Comparison of ENCODE assay signal across 8 cellular contexts in genomic region chr4:2961411-2962098, GRCh38. TPM values are rescaled to one million over a fixed set of nuclear protein-coding genes. Genes with fewer than 3 reads are reported as not detected.
DNase-seq lines count a peak whose midpoint lies in the region; ATAC-seq and TF ChIP-seq lines count a peak whose summit lies in the region.

No MANE protein-coding gene starts in this region.

- TF ChIP-seq CTCF in SU-DHL-6 (IDR thresholded peaks at IDR 0.05; ENCODE audit: insufficient read depth, low read length, poor library complexity, severe bottlenecking) (no peak), esophagus squamous epithelium (IDR thresholded peaks at IDR 0.05) (no peak), spleen (IDR thresholded peaks at IDR 0.05 in 8 of 11, conservative IDR thresholded peaks at IDR 0.05 in 3 of 11) (no peak)

- peak; percentile 54 for DNase-seq in activated CD4-positive, alpha-beta T cell treated with anti-CD3 and anti-CD28 coated beads for 48 hours
- DNase-seq in activated CD4-positive, alpha-beta T cell treated with anti-CD3 and anti-CD28 coated beads for 1 hour: no peak
- DNase-seq in esophagus squamous epithelium (lab: John Stamatoyannopoulos, UW) (no peak), spleen (peak; percentile 78), NCI-H510A (lab: John Stamatoyannopoulos, UW) (no peak)

- H3K4me1 ChIP-seq in esophagus squamous epithelium (peaks cover 15 to 49% (median 23%) of the 10 kb centered on the region in 3 donors), spleen (peaks cover 14 to 68% (median 46%) of the 10 kb centered on the region in 6 donors)

- peaks cover 62% of the 10 kb centered on the region for H3K79me2 ChIP-seq in SU-DHL-6 (ENCODE audit: insufficient read depth, low read length)

- peak overlapping the region; percentile 90 for H3K9ac ChIP-seq in SU-DHL-6 (ENCODE audit: low read length)

- peak overlapping the region; percentile 81 for H3K4me2 ChIP-seq in SU-DHL-6 (ENCODE audit: low read depth, low read length, poor library complexity, severe bottlenecking)

- ATAC-seq in GM18867 (IDR thresholded peaks at IDR 0.05; ENCODE audit: unreplicated experiment): no peak
- ATAC-seq in GM18505 (IDR thresholded peaks at IDR 0.05; ENCODE audit: unreplicated experiment): no peak

- peak overlapping the region; percentile 72 for H3K27ac ChIP-seq in SU-DHL-6 (ENCODE audit: low read depth, low read length)
- peak overlapping the region in 2 of 4 donors; percentile 0 to 90 for H3K27ac ChIP-seq in esophagus squamous epithelium
- peak overlapping the region in 6 of 8 donors; percentile 26 to 93 (median 92) for H3K27ac ChIP-seq in spleen

- H3F3A ChIP-seq in SU-DHL-6 (ENCODE audit: insufficient read depth): peaks cover 22% of the 10 kb centered on the region

- H3K36me3 ChIP-seq in SU-DHL-6 (ENCODE audit: low read length) (peaks cover 12% of the 10 kb centered on the region), esophagus squamous epithelium (peaks cover 0 to 29% (median 11%) of the 10 kb centered on the region in 3 donors), spleen (peaks cover 0 to 29% (median 20%) of the 10 kb centered on the region in 6 donors)

- H3K27me3 ChIP-seq in SU-DHL-6 (ENCODE audit: low read length) (no peaks in the 10 kb centered on the region), esophagus squamous epithelium (no peaks in the 10 kb centered on the region), spleen (replicated peaks in 1 of 7) (no peaks in the 10 kb centered on the region)

- no peaks in the 10 kb centered on the region for H3K9me2 ChIP-seq in SU-DHL-6 (replicated peaks; ENCODE audit: insufficient read depth, low read length)

- 46 to 56% methylated on average over 13 of the region's 15 CpGs for WGBS in esophagus squamous epithelium, 2 donors
- WGBS in spleen, 5 donors: 65 to 79% (median 71%) methylated on average over 15 of the region's 15 CpGs

- H3K4me3 ChIP-seq in SU-DHL-6 (ENCODE audit: insufficient read depth, low read length, poor library complexity, severe bottlenecking) (peak overlapping the region; percentile 90), esophagus squamous epithelium (peak overlapping the region; percentile 63 to 96 (median 91)), spleen (peak overlapping the region in 7 of 8 donors; percentile 83 to 100 (median 94))

- intact Hi-C loops in esophagus squamous epithelium (cut with DNase I): no loop called here
- intact Hi-C loops in spleen (cut with DNase I; ENCODE audit: low total_unique reads): no loop called here

- H2AFZ ChIP-seq in SU-DHL-6 (ENCODE audit: low read depth, low read length, severe bottlenecking): no peak overlapping the region

- H3K9me3 ChIP-seq in SU-DHL-6 (ENCODE audit: insufficient read depth, low read length): no peaks in the 10 kb centered on the region
- no peaks in the 10 kb centered on the region for H3K9me3 ChIP-seq in esophagus squamous epithelium
- H3K9me3 ChIP-seq in spleen: no peaks in the 10 kb centered on the region

- peaks cover 9% of the 10 kb centered on the region; the same call in 1 of the 2 replicates for H4K20me1 ChIP-seq in SU-DHL-6 (ENCODE audit: low read depth, low read length)

- TF ChIP-seq POLR2A in esophagus squamous epithelium (IDR thresholded peaks at IDR 0.05) (no peak), spleen (IDR thresholded peaks at IDR 0.05) (no peak), GM18505 (IDR thresholded peaks at IDR 0.05; ENCODE audit: borderline replicate concordance, extremely low read depth, insufficient read depth, insufficient read length) (no peak)

RNA-seq across cellular contexts. Expression of gene NOP14, which starts 1.7 kb away (rescaled TPM):
- total RNA-seq in esophagus squamous epithelium: 10 to 100 TPM; 22.6 to 31.3 (median 24.7) TPM
- total RNA-seq in spleen: 10 to 100 TPM; 21.1 to 30.5 (median 25.0) TPM
- 10 to 100 TPM; 10.2 to 20.3 (median 12.2) TPM for polyA plus RNA-seq in spleen

RNA-seq across cellular contexts. Expression of gene GRK4, which starts 1.8 kb away (rescaled TPM):
- total RNA-seq in esophagus squamous epithelium (1 to 10 TPM; 2.9 to 5.5 (median 3.7) TPM), spleen (1 to 10 TPM; 1.8 to 4.3 (median 2.6) TPM)
- polyA plus RNA-seq in spleen: 1 to 10 TPM; 1.0 to 1.7 (median 1.2) TPM

Comparison
In these comparisons a context has a peak if more than half of its experiments do, and no peak if none do; other contexts are left out.
1. DNase-seq: peak in activated CD4-positive, alpha-beta T cell treated with anti-CD3 and anti-CD28 coated beads for 48 hours (single experiment) and spleen (single experiment); none in activated CD4-positive, alpha-beta T cell treated with anti-CD3 and anti-CD28 coated beads for 1 hour (single experiment), esophagus squamous epithelium (single experiment) and NCI-H510A (single experiment).
2. Peak in every context shown above with its lines, with median percentiles within 50 percentile points of each other: H3K4me3 ChIP-seq.